8 cellular contexts compared by ENCODE assay signal in the genomic region with DNA sequence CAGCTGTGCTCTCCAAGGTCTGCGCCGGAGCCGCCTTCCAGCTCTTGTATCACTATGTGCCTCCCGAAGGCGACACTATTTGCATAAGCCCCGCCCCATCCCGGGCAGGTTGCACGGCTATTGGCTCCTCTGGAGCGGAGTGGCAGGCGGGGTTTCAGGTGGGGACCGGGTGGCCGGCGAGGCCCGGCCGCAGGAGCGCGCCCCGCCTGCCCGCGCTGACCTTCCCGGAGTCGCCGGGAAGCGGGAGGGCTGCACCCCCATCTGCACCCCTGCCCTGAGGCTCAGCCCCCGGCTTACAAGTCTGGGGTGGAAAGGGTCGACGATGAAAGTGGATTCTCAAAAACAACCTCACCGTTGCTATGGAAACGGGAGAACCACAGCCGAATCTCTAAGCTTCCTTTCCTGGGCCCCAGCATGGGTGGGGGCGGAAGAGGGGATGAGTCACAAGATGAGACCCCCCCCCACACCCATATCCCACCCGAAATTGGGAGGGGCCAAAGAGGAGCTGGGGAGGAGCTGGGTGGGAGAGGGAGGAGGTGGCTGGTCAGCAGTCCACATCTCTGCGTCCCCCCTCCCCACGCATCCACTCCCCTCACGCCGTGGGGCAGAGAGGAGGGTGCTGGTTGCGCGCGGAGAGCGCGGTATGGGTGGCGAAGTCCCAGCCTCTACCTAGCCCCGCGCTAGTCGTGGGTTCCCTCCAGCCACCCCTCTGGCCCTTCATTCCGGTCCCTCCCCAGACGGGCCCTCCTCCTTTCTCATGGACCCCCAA. TPM values are rescaled to one million over a fixed set of nuclear protein-coding genes. Genes with fewer than 3 reads are reported as not detected.
DNase-seq lines count a peak whose midpoint lies in the region; ATAC-seq and TF ChIP-seq lines count a peak whose summit lies in the region.

HPCAL4 (minus strand) TSS at position 51 of the 769 bp plus-strand sequence. CDS start 6,830 bp downstream, outside the sequence.

- H4K20me1 ChIP-seq in SU-DHL-6 (ENCODE audit: low read depth, low read length) = no peaks in the 10 kb centered on the region

- H2AFZ ChIP-seq in SU-DHL-6 (ENCODE audit: low read depth, low read length, severe bottlenecking) (no peak within 1 kb of the TSS), parathyroid adenoma (peak within 1 kb of the TSS; percentile 56)

- WGBS in thymus = 4% methylated on average over 47 of the region's 47 CpGs

- H3K4me1 ChIP-seq in cardiac muscle cell (ENCODE audit: low read depth) (no peaks in the 10 kb centered on the region), parathyroid adenoma (no peaks in the 10 kb centered on the region), thymus (ENCODE audit: control insufficient read depth, insufficient read depth, low read length) (peaks cover 3% of the 10 kb centered on the region)

- H3K27me3 Mint-ChIP-seq in activated naive CD8-positive, alpha-beta T cell treated with anti-CD3 and anti-CD28 coated beads, Interleukin-2, amount 10 ng/mL, durations not matched to agents 7 days and 5 days = peaks cover 53% of the 10 kb centered on the region

- H3K36me3 ChIP-seq in H7 (replicated peaks; ENCODE audit: control insufficient read depth, insufficient read depth, low read length) = no peaks in the 10 kb centered on the region
- H3K36me3 ChIP-seq in SU-DHL-6 (ENCODE audit: low read length) = no peaks in the 10 kb centered on the region
- H3K36me3 ChIP-seq in cardiac muscle cell = no peaks in the 10 kb centered on the region
- no peaks in the 10 kb centered on the region for H3K36me3 ChIP-seq in parathyroid adenoma (ENCODE audit: control insufficient read depth, insufficient read depth, low read length)
- H3K36me3 ChIP-seq in thymus (ENCODE audit: control insufficient read depth, insufficient read depth) = no peaks in the 10 kb centered on the region

- no peaks in the 10 kb centered on the region for H3K9me3 Mint-ChIP-seq in activated naive CD8-positive, alpha-beta T cell treated with anti-CD3 and anti-CD28 coated beads, Interleukin-2, amount 10 ng/mL, durations not matched to agents 7 days and 5 days

- H3K27ac Mint-ChIP-seq in activated naive CD8-positive, alpha-beta T cell treated with anti-CD3 and anti-CD28 coated beads, Interleukin-2, amount 10 ng/mL, durations not matched to agents 7 days and 5 days = no peak within 1 kb of the TSS

- DNase-seq in DMS153 (lab: John Stamatoyannopoulos, UW) = peak; percentile 98
- peak; percentile 98 for DNase-seq in H7
- DNase-seq in NAMALWA (ENCODE audit: low spot score) = peak; percentile 90
- DNase-seq in activated naive CD8-positive, alpha-beta T cell treated with anti-CD3 and anti-CD28 coated beads, Interleukin-2, amount 10 ng/mL, durations not matched to agents 7 days and 5 days = peak; percentile 86
- DNase-seq in cardiac muscle cell (ENCODE audit: low read depth in 1 of 2, low spot score in 1 of 2) = peak; percentile 78 to 97

- H3K27me3 ChIP-seq in H7 (ENCODE audit: control insufficient read depth, insufficient read depth, low read length) (peaks cover 97% of the 10 kb centered on the region), SU-DHL-6 (ENCODE audit: low read length) (no peaks in the 10 kb centered on the region), cardiac muscle cell (peaks cover 99% of the 10 kb centered on the region), parathyroid adenoma (ENCODE audit: control insufficient read depth, insufficient read depth, low read length) (no peaks in the 10 kb centered on the region), thymus (ENCODE audit: control insufficient read depth, insufficient read depth) (peaks cover 31% of the 10 kb centered on the region)

- no peaks in the 10 kb centered on the region for H3K36me3 Mint-ChIP-seq in activated naive CD8-positive, alpha-beta T cell treated with anti-CD3 and anti-CD28 coated beads, Interleukin-2, amount 10 ng/mL, durations not matched to agents 7 days and 5 days

- ATAC-seq in activated naive CD8-positive, alpha-beta T cell treated with anti-CD3 and anti-CD28 coated beads, Interleukin-2, amount 10 ng/mL, durations not matched to agents 7 days and 5 days (ENCODE audit: low read depth) = peak; percentile 98

- peak within 1 kb of the TSS; percentile 83 for H3K4me3 Mint-ChIP-seq in activated naive CD8-positive, alpha-beta T cell treated with anti-CD3 and anti-CD28 coated beads, Interleukin-2, amount 10 ng/mL, durations not matched to agents 7 days and 5 days

- POLR2A ChIA-PET in activated naive CD8-positive, alpha-beta T cell treated with anti-CD3 and anti-CD28 coated beads, Interleukin-2, amount 10 ng/mL, durations not matched to agents 7 days and 5 days (lab: Charles Lee) = interaction anchor here (0.5 to 1.0 kb wide), 3 partner anchors 47 to 142 kb away, joined by 3 to 4 read pairs (median 3); partner anchors contain the start of gene PPIE

- H3K9ac ChIP-seq in SU-DHL-6 (ENCODE audit: low read length) (no peak within 1 kb of the TSS), parathyroid adenoma (no peak within 1 kb of the TSS)

- H3K27ac ChIP-seq in SU-DHL-6 (ENCODE audit: low read depth, low read length) (no peak within 1 kb of the TSS), cardiac muscle cell (no peak within 1 kb of the TSS), parathyroid adenoma (no peak within 1 kb of the TSS), thymus (ENCODE audit: low read depth) (no peak within 1 kb of the TSS)

- TF ChIP-seq CTCF in SU-DHL-6 (IDR thresholded peaks at IDR 0.05; ENCODE audit: insufficient read depth, low read length, poor library complexity, severe bottlenecking) (no peak), cardiac muscle cell (IDR thresholded peaks at IDR 0.05; ENCODE audit: low read depth, low read length) (no peak), parathyroid adenoma (IDR thresholded peaks at IDR 0.05) (no peak)

- no peaks in the 10 kb centered on the region for H3F3A ChIP-seq in SU-DHL-6 (ENCODE audit: insufficient read depth)

- H3K9me2 ChIP-seq in SU-DHL-6 (replicated peaks; ENCODE audit: insufficient read depth, low read length) = no peaks in the 10 kb centered on the region

- H3K4me2 ChIP-seq in SU-DHL-6 (ENCODE audit: low read depth, low read length, poor library complexity, severe bottlenecking) (peak within 1 kb of the TSS; percentile 51), parathyroid adenoma (ENCODE audit: low read length) (peak within 1 kb of the TSS; percentile 78)

- H3K9me3 ChIP-seq in SU-DHL-6 (ENCODE audit: insufficient read depth, low read length) = no peaks in the 10 kb centered on the region
- H3K9me3 ChIP-seq in cardiac muscle cell (ENCODE audit: low read depth) = no peaks in the 10 kb centered on the region
- H3K9me3 ChIP-seq in parathyroid adenoma (ENCODE audit: control insufficient read depth, low read length) = no peaks in the 10 kb centered on the region
- H3K9me3 ChIP-seq in thymus (ENCODE audit: control insufficient read depth) = no peaks in the 10 kb centered on the region

- peaks cover 13% of the 10 kb centered on the region for H3K4me1 Mint-ChIP-seq in activated naive CD8-positive, alpha-beta T cell treated with anti-CD3 and anti-CD28 coated beads, Interleukin-2, amount 10 ng/mL, durations not matched to agents 7 days and 5 days

- H3K4me3 ChIP-seq in H7 (ENCODE audit: insufficient read depth, low read depth, low read length) = peak within 1 kb of the TSS; percentile 31; the same call in 1 of the 2 replicates
- peak within 1 kb of the TSS; percentile 46 for H3K4me3 ChIP-seq in SU-DHL-6 (ENCODE audit: insufficient read depth, low read length, poor library complexity, severe bottlenecking)
- H3K4me3 ChIP-seq in cardiac muscle cell = peak within 1 kb of the TSS; percentile 5
- peak within 1 kb of the TSS; percentile 43 for H3K4me3 ChIP-seq in parathyroid adenoma (ENCODE audit: low read depth, low read length)
- peak within 1 kb of the TSS; percentile 42 for H3K4me3 ChIP-seq in thymus (ENCODE audit: low read length)

- no peaks in the 10 kb centered on the region for H3K79me2 ChIP-seq in SU-DHL-6 (ENCODE audit: insufficient read depth, low read length)
- H3K79me2 ChIP-seq in parathyroid adenoma = no peaks in the 10 kb centered on the region

RNA-seq across cellular contexts. Expression of gene HPCAL4, which starts in this region (rescaled TPM):
- not detected in 2 replicates for total RNA-seq in H7 (2014; rRNA removed; shearing (Covaris generic))
- 1 to 10 TPM; 4.9 to 6.0 TPM for total RNA-seq in activated naive CD8-positive, alpha-beta T cell treated with anti-CD3 and anti-CD28 coated beads, Interleukin-2, amount 10 ng/mL, durations not matched to agents 7 days and 5 days
- 0.04 and 0.09 TPM in 2 replicates for total RNA-seq in cardiac muscle cell
- polyA plus RNA-seq in cardiac muscle cell (0.06 TPM in 1 of 2 replicates, not detected in the other), thymus (0.34 TPM)

Comparison
In these comparisons a context has a peak if more than half of its experiments do, and no peak if none do; other contexts are left out.
1. Peak in DNase-seq and H3K4me3 ChIP-seq in H7; RNA of the gene not detected or under 1 TPM.
2. Peak in DNase-seq and H3K4me3 ChIP-seq in cardiac muscle cell; RNA of the gene not detected or under 1 TPM.